ENCODE assay signal across 23 cellular contexts in the genomic region with DNA sequence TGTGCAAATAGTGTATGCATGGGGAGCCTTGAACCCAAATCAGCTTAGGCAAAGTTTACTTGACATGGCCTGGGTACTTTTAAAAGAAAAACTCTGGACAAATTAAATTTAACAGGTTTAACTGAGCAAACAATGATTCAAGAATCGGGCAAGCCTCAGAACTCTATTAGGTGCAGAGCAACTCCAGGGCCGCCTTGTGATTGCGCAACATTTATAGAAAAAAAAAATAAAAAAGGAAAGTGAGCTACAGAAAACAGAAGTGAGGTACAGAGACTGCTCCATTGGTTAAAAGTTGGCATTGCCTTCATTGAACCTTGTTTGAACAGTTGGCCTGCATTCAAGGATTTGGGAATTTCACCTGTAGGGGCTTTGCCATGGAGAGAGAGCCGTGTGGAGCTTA.
A peak's percentile ranks its signal among the peaks of the same experiment; 100 is the strongest.
DNase-seq lines count a peak whose midpoint lies in the region; ATAC-seq, FAIRE-seq and TF ChIP-seq lines count a peak whose summit lies in the region.
"Had no signal": no experiment of that assay in that cellular context is flagged by ENCODE, and none has a peak within 500 bp of the region (broad histone marks: within the 10 kb centered on the region; RNA-seq: fewer than 3 reads in every experiment).

No MANE protein-coding gene starts in this region.

- no peak overlapping the region for H3K14ac ChIP-seq in H1 (ENCODE audit: insufficient read length)

- no peak overlapping the region for H2BK12ac ChIP-seq in H1 (ENCODE audit: low read depth, low read length)

- no peak overlapping the region for H3K27ac Mint-ChIP-seq in T-cell

- H3K36me3 Mint-ChIP-seq in T-cell, result no peaks in the 10 kb centered on the region
- H3K36me3 Mint-ChIP-seq: CD8-positive, alpha-beta memory T cell had no signal

- no peaks in the 10 kb centered on the region for H3K79me1 ChIP-seq in H1 (ENCODE audit: low read depth, low read length)

- no peak overlapping the region for H2AK5ac ChIP-seq in H1 (ENCODE audit: low read depth, low read length)

- FAIRE-seq in H1 (lab: Jason Lieb, UNC), result no peak
- FAIRE-seq: GM18507 had no signal

- no peak overlapping the region for H2BK20ac ChIP-seq in H1 (ENCODE audit: low read length)

- no peaks in the 10 kb centered on the region for H3K27me3 ChIP-seq in H1 (replicated peaks in 1 of 4; ENCODE audit: control insufficient read depth in 3 of 4, extremely low read depth in 1 of 4, insufficient read depth in 3 of 4, low read length in 3 of 4)

- no peak overlapping the region for H4K5ac ChIP-seq in H1 (ENCODE audit: insufficient read length, low read depth, low read length)

- ATAC-seq in GM21367 (IDR thresholded peaks at IDR 0.05; ENCODE audit: unreplicated experiment), result no peak
- no peak for ATAC-seq in T-cell (replicated peaks in 1 of 4)
- ATAC-seq: Right ventricle myocardium inferior had no signal

- TF ChIP-seq CTCF in H1 (IDR thresholded peaks at IDR 0.05; ENCODE audit: control extremely low read depth in 1 of 3, insufficient read depth in 1 of 3, low read depth in 1 of 3, low read length in 3 of 3), result no peak

- no peak overlapping the region for H4K91ac ChIP-seq in H1 (replicated peaks; ENCODE audit: insufficient read length, low read length)

- no peak overlapping the region for H3K27ac ChIP-seq in H1 (ENCODE audit: low read depth, low read length)
- H3K27ac ChIP-seq: 22Rv1, KMS-11 had no signal

- no peak for TF ChIP-seq POLR2A in H1 (IDR thresholded peaks at IDR 0.05; ENCODE audit: control extremely low read depth in 1 of 2, low read depth in 2 of 2, low read length in 2 of 2)

- no peak overlapping the region for H3K18ac ChIP-seq in H1 (ENCODE audit: extremely low read depth, low read length)

- no peak overlapping the region for H3K4me3 Mint-ChIP-seq in T-cell
- H3K4me3 Mint-ChIP-seq: CD8-positive, alpha-beta memory T cell had no signal

- H3K56ac ChIP-seq in H1 (replicated peaks; ENCODE audit: insufficient read length, low read depth, low read length), result no peak overlapping the region

- no peaks in the 10 kb centered on the region for H3K9me3 ChIP-seq in H1 (ENCODE audit: insufficient read depth in 2 of 2, low read depth in 1 of 2, low read length in 1 of 2)

- H3K4ac ChIP-seq in H1 (replicated peaks; ENCODE audit: insufficient read length, low read depth, low read length), result no peak overlapping the region

- H4K8ac ChIP-seq in H1 (ENCODE audit: extremely low read depth, insufficient read depth, low read length), result no peak overlapping the region

- peaks cover 0 to 2% of the 10 kb centered on the region in 2 donors for H3K27me3 Mint-ChIP-seq in T-cell

- no peaks in the 10 kb centered on the region for H4K20me1 ChIP-seq in H1 (replicated peaks in 1 of 2; ENCODE audit: control insufficient read depth in 1 of 2, insufficient read depth in 2 of 2, low read length in 2 of 2)

- H3K4me1 Mint-ChIP-seq in T-cell, result no peaks in the 10 kb centered on the region
- H3K4me1 Mint-ChIP-seq: CD8-positive, alpha-beta memory T cell had no signal

- no peak overlapping the region for H3K9ac ChIP-seq in H1 (replicated peaks in 1 of 4; ENCODE audit: extremely low read depth in 1 of 4, low read depth in 3 of 4, low read length in 3 of 4)
- H3K9ac ChIP-seq: KMS-11 had no signal

- no peak overlapping the region for H3K4me3 ChIP-seq in H1 (ENCODE audit: extremely low read depth in 1 of 4, insufficient read depth in 2 of 4, low read depth in 3 of 4, low read length in 4 of 4)

- no peak for TF ChIP-seq EP300 in H1 (IDR thresholded peaks at IDR 0.05; ENCODE audit: borderline replicate concordance in 1 of 2, low read depth in 2 of 2, low read length in 2 of 2)

- POLR2A ChIA-PET in H1 (lab: Charles Lee; ENCODE audit: partially characterized antibody) (no interaction called here), T-cell (lab: Charles Lee) (no interaction called here)

- H3K4me1 ChIP-seq in H1 (replicated peaks in 1 of 4; ENCODE audit: control insufficient read depth in 3 of 4, insufficient read depth in 4 of 4, low read length in 3 of 4), result peaks cover 0 to 2% (median 0%) of the 10 kb centered on the region in 4 experiments; a peak in 2 of 7 replicates

- 91% methylated on average over 4 of the region's 4 CpGs; no CpG with 5 or more reads in 1 of the 2 experiments for WGBS in H1 (ENCODE audit: extremely low coverage in 1 of 2, insufficient coverage in 1 of 2, insufficient read length in 1 of 2, insufficient replicate concordance in 2 of 2, low coverage in 1 of 2, low lambda C conversion rate in 2 of 2, missing lambda C conversion rate in 1 of 2), 2 experiments

- no peak for TF ChIP-seq RAD21 in H1 (IDR thresholded peaks at IDR 0.05 in 1 of 2, conservative IDR thresholded peaks at IDR 0.05 in 1 of 2; ENCODE audit: low read depth in 2 of 2, low read length in 2 of 2)

- H2AFZ ChIP-seq in H1 (ENCODE audit: low read length), result no peak overlapping the region

- no peaks in the 10 kb centered on the region for H3K36me3 ChIP-seq in H1 (ENCODE audit: control insufficient read depth in 2 of 4, insufficient read depth in 4 of 4, low read length in 3 of 4)

- no peak overlapping the region for H2BK120ac ChIP-seq in H1 (replicated peaks; ENCODE audit: low read depth, low read length)

- H3K4me2 ChIP-seq in H1 (ENCODE audit: insufficient read depth in 1 of 2, low read depth in 2 of 2, low read length in 2 of 2), result no peak overlapping the region
- H3K4me2 ChIP-seq: KMS-11 had no signal

- CTCF ChIA-PET in H1 (lab: Charles Lee; ENCODE audit: partially characterized antibody) (interaction anchor here (0.6 kb wide), 1 partner anchor 1511 kb away, joined by 3 read pairs; no protein-coding TSS in a partner anchor), T-cell (lab: Charles Lee) (no interaction called here)

- DNase-seq in NOMO-1 treated with DMSO at 0.1 percent for 48 hours (lab: John Stamatoyannopoulos, UW; ENCODE audit: unreplicated experiment) (peak; percentile 26), NOMO-1 treated with dmso at 0.1 percent for 144 hours (lab: John Stamatoyannopoulos, UW; ENCODE audit: unreplicated experiment) (no peak), MV-4-11 (lab: John Stamatoyannopoulos, UW) (peak; percentile 68), H1 (ENCODE audit: low read depth in 1 of 2, low spot score in 2 of 2) (no peak), NCI-H2081 treated with DMSO at 0.1 percent for 48 hours (lab: John Stamatoyannopoulos, UW) (no peak), NCI-H2227 (lab: John Stamatoyannopoulos, UW; ENCODE audit: unreplicated experiment) (no peak), T-cell (no peak)
- DNase-seq: AML-193; C1 segment of cervical spinal cord; Calu3; CD8-positive, alpha-beta memory T cell; DMS53; GDM1; NCI-H1048; NCI-H1417 treated with DMSO at 0.1 percent for 48 hours; NCI-H187 treated with DMSO at 0.1 percent for 48 hours; NCI-H2227 treated with DMSO at 0.1 percent for 48 hours; NCI-H510A had no signal

- no peak overlapping the region for H2BK15ac ChIP-seq in H1 (ENCODE audit: low read length)

- H3K79me2 ChIP-seq in H1 (ENCODE audit: control insufficient read depth in 1 of 2, insufficient read depth in 2 of 2, low read length in 2 of 2), result no peaks in the 10 kb centered on the region

- H3K23me2 ChIP-seq in H1 (ENCODE audit: low read depth, low read length), result no peaks in the 10 kb centered on the region

- H3K23ac ChIP-seq in H1 (ENCODE audit: insufficient read length), result no peak overlapping the region

- H2BK5ac ChIP-seq in H1 (ENCODE audit: low read depth, low read length), result no peak overlapping the region

- peaks cover 0 to 5% (median 5%) of the 10 kb centered on the region in 3 donors for H3K9me3 Mint-ChIP-seq in T-cell

TF ChIP-seq in H1, 55 proteins besides CTCF, POLR2A, EP300 and RAD21:
- peak; percentile 97 for TF ChIP-seq CEBPB (IDR thresholded peaks at IDR 0.05; ENCODE audit: low read depth, low read length)
- TF ChIP-seq JUN (IDR thresholded peaks at IDR 0.05; ENCODE audit: low read depth, low read length), result no peak
TF ChIP-seq in H1: peak in this region for 1.

Comparison
In these comparisons a context has a peak if more than half of its experiments do, and no peak if none do; other contexts are left out.
1. DNase-seq: peak in NOMO-1 treated with DMSO at 0.1 percent for 48 hours (single experiment) and MV-4-11 (single experiment); none in NOMO-1 treated with dmso at 0.1 percent for 144 hours (single experiment), H1 (0 of 2), NCI-H2081 treated with DMSO at 0.1 percent for 48 hours (single experiment), NCI-H2227 (single experiment) and T-cell (0 of 34).